ENCODE assay signal across 26 cellular contexts in genomic region chr5:1063661-1064382, GRCh38. TPM values are rescaled to one million over a fixed set of nuclear protein-coding genes. Genes with fewer than 3 reads are reported as not detected.
"Had no signal": no experiment of that assay in that cellular context is flagged by ENCODE, and none has a peak within 500 bp of the region (broad histone marks: within the 10 kb centered on the region; RNA-seq: fewer than 3 reads in every experiment).

No MANE protein-coding gene starts in this region.

- H3K4me1 ChIP-seq: breast epithelium, colonic mucosa, gastroesophageal sphincter, lower lobe of right lung, suprapubic skin, tibial artery, upper lobe of right lung had no signal

- DNase-seq: activated CD4-positive, alpha-beta T cell treated with anti-CD3 and anti-CD28 coated beads for 36 hours; activated CD4-positive, CD25-positive, alpha-beta regulatory T cell; activated CD8-positive, alpha-beta memory T cell treated with anti-CD3 and anti-CD28 coated beads, Interleukin-2, amount 10 ng/mL, durations not matched to agents 7 days and 5 days; activated CD8-positive, alpha-beta T cell treated with anti-CD3 and anti-CD28 coated beads, Interleukin-2, amount 10 ng/mL, durations not matched to agents 7 days and 5 days; activated T-cell treated with anti-CD3 and anti-CD28 coated beads, Interleukin-2, amount 50 U/mL, for 48 hours; colonic mucosa; head of caudate nucleus; hippocampal formation; lower lobe of right lung; mesenchymal stem cell; occipital lobe; stimulated activated CD4-positive, alpha-beta T cell treated with anti-CD3 and anti-CD28 coated beads, Interleukin-4, amount 100 ng/mL, for 24 hours; T-helper 1 cell; tibial artery; upper lobe of right lung had no signal

- FAIRE-seq: endothelial cell of umbilical vein, keratinocyte had no signal

- H3K27ac ChIP-seq: breast epithelium, colonic mucosa, gastroesophageal sphincter, lower lobe of right lung, skin epidermis, suprapubic skin, tibial artery, upper lobe of right lung had no signal

- H3K36me3 ChIP-seq: colonic mucosa had no signal

- H3K27me3 ChIP-seq: breast epithelium, colonic mucosa, gastroesophageal sphincter, suprapubic skin, tibial artery, upper lobe of right lung had no signal

- H3K9me3 ChIP-seq: breast epithelium, colonic mucosa, gastroesophageal sphincter, lower lobe of right lung, suprapubic skin, tibial artery, upper lobe of right lung had no signal

- ATAC-seq: activated CD4-positive, alpha-beta T cell treated with anti-CD3 and anti-CD28 coated beads for 36 hours; activated CD8-positive, alpha-beta memory T cell treated with anti-CD3 and anti-CD28 coated beads, Interleukin-2, amount 10 ng/mL, durations not matched to agents 7 days and 5 days; activated CD8-positive, alpha-beta T cell treated with anti-CD3 and anti-CD28 coated beads, Interleukin-2, amount 10 ng/mL, durations not matched to agents 7 days and 5 days; activated naive CD4-positive, alpha-beta T cell treated with anti-CD3 and anti-CD28 coated beads, Interleukin-2, amount 50 U/mL, for 72 hours; gastroesophageal sphincter; lower lobe of right lung; naive thymus-derived CD8-positive, alpha-beta T cell; sciatic nerve; stimulated activated effector memory CD8-positive, alpha-beta T cell treated with anti-CD3 and anti-CD28 coated beads, Interleukin-12 subunit alpha, Interleukin-12 subunit beta, amount 100 ng/mL, for 72 hours; upper lobe of right lung had no signal

- H3K4me3 ChIP-seq: breast epithelium, colonic mucosa, gastroesophageal sphincter, lower lobe of right lung, skin epidermis, suprapubic skin, tibial artery, upper lobe of right lung had no signal

RNA-seq across cellular contexts. Expression of gene NKD2, which starts 55.2 kb away (rescaled TPM):
- total RNA-seq: endothelial cell of umbilical vein; naive thymus-derived CD8-positive, alpha-beta T cell had no signal
- polyA plus RNA-seq: fibroblast of lung, keratinocyte had no signal
